Comparison of ENCODE assay signal across 8 cellular contexts in genomic region chr15:42207674-42208579, GRCh38. TPM values are rescaled to one million over a fixed set of nuclear protein-coding genes. Genes with fewer than 3 reads are reported as not detected.
DNase-seq lines count a peak whose midpoint lies in the region; ATAC-seq and TF ChIP-seq lines count a peak whose summit lies in the region.

Gene VPS39, minus strand, starts transcription at chr15:42208304. Its CDS starts 151 bp downstream, at chr15:42208153.

- peak within 1 kb of the TSS; percentile 98 to 99 for H3K4me3 Mint-ChIP-seq in CD14-positive monocyte
- H3K4me3 Mint-ChIP-seq in activated CD4-positive, alpha-beta memory T cell treated with anti-CD3 and anti-CD28 coated beads, Interleukin-2, amount 10 ng/mL, durations not matched to agents 7 days and 5 days = peak within 1 kb of the TSS; percentile 94

- no peaks in the 10 kb centered on the region for H3K9me3 ChIP-seq in right lobe of liver

- peak; percentile 38 for TF ChIP-seq POLR2A in right lobe of liver (IDR thresholded peaks at IDR 0.05)

- H3K9me3 Mint-ChIP-seq in CD14-positive monocyte = no peaks in the 10 kb centered on the region
- no peaks in the 10 kb centered on the region for H3K9me3 Mint-ChIP-seq in activated CD4-positive, alpha-beta memory T cell treated with anti-CD3 and anti-CD28 coated beads, Interleukin-2, amount 10 ng/mL, durations not matched to agents 7 days and 5 days

- ATAC-seq in GM19395 (IDR thresholded peaks at IDR 0.05; ENCODE audit: unreplicated experiment) (peak; percentile 97), HG03571 (IDR thresholded peaks at IDR 0.05; ENCODE audit: unreplicated experiment) (peak; percentile 95), right lobe of liver (peak; percentile 98 to 99 (median 98))

- H3K27me3 ChIP-seq in right lobe of liver = no peaks in the 10 kb centered on the region

- H3K36me3 Mint-ChIP-seq in CD14-positive monocyte = peaks cover 31 to 37% of the 10 kb centered on the region in 2 donors
- peaks cover 27% of the 10 kb centered on the region for H3K36me3 Mint-ChIP-seq in activated CD4-positive, alpha-beta memory T cell treated with anti-CD3 and anti-CD28 coated beads, Interleukin-2, amount 10 ng/mL, durations not matched to agents 7 days and 5 days (ENCODE audit: low read depth)

- TF ChIP-seq CTCF in CD14-positive monocyte (IDR thresholded peaks at IDR 0.05) (no peak), right lobe of liver (IDR thresholded peaks at IDR 0.05) (no peak)

- peaks cover 26% of the 10 kb centered on the region for H3K4me1 Mint-ChIP-seq in CD14-positive monocyte
- peaks cover 27% of the 10 kb centered on the region for H3K4me1 Mint-ChIP-seq in activated CD4-positive, alpha-beta memory T cell treated with anti-CD3 and anti-CD28 coated beads, Interleukin-2, amount 10 ng/mL, durations not matched to agents 7 days and 5 days

- 6% methylated on average over 19 of the region's 45 CpGs for WGBS in right lobe of liver (ENCODE audit: insufficient coverage, low coverage, low lambda C conversion rate, missing lambda C conversion rate)

- DNase-seq in CD14-positive monocyte (ENCODE audit: low spot score) (peak; percentile 85), NCI-H82 (lab: John Stamatoyannopoulos, UW) (peak; percentile 95), ecto neural progenitor cell (ENCODE audit: low spot score) (peak; percentile 85), right lobe of liver (peak; percentile 79 to 81 (median 80))
- DNase-seq in activated CD4-positive, alpha-beta memory T cell treated with anti-CD3 and anti-CD28 coated beads, Interleukin-2, amount 10 ng/mL, durations not matched to agents 7 days and 5 days = peak; percentile 86
- peak; percentile 87 for DNase-seq in stimulated activated CD4-positive, alpha-beta T cell treated with anti-CD3 and anti-CD28 coated beads, Interleukin-4, amount 100 ng/mL, for 24 hours

- H3K27me3 Mint-ChIP-seq in CD14-positive monocyte (ENCODE audit: low read depth in 3 of 3) = no peaks in the 10 kb centered on the region
- H3K27me3 Mint-ChIP-seq in activated CD4-positive, alpha-beta memory T cell treated with anti-CD3 and anti-CD28 coated beads, Interleukin-2, amount 10 ng/mL, durations not matched to agents 7 days and 5 days = no peaks in the 10 kb centered on the region

- H3K27ac ChIP-seq in right lobe of liver = peak within 1 kb of the TSS in 2 of 3 donors; percentile 62 to 69

- POLR2A ChIA-PET in activated CD4-positive, alpha-beta memory T cell treated with anti-CD3 and anti-CD28 coated beads, Interleukin-2, amount 10 ng/mL, durations not matched to agents 7 days and 5 days (lab: Charles Lee) = interaction anchor here (0.6 to 3.2 kb wide), 16 partner anchors 9 to 434 kb away, joined by 3 to 35 read pairs (median 4); partner anchors contain the start of genes EHD4, GANC, MAPKBP1 and TMEM87A

- intact Hi-C loops in CD14-positive monocyte (cut with micrococcal nuclease) = loop anchor here in 1 of 2 donors (2.0 kb wide), 1 partner anchor 25 kb away; no protein-coding TSS in a partner anchor
- intact Hi-C loops in right lobe of liver (cut with DNase I) = no loop called here

- CTCF ChIA-PET in activated CD4-positive, alpha-beta memory T cell treated with anti-CD3 and anti-CD28 coated beads, Interleukin-2, amount 10 ng/mL, durations not matched to agents 7 days and 5 days (lab: Charles Lee) = no interaction called here

- H3K4me1 ChIP-seq in right lobe of liver = peaks cover 0 to 10% (median 4%) of the 10 kb centered on the region in 4 donors

- peaks cover 0 to 26% (median 5%) of the 10 kb centered on the region in 4 donors for H3K36me3 ChIP-seq in right lobe of liver

- peak within 1 kb of the TSS; percentile 91 to 98 (median 96) for H3K27ac Mint-ChIP-seq in CD14-positive monocyte
- H3K27ac Mint-ChIP-seq in activated CD4-positive, alpha-beta memory T cell treated with anti-CD3 and anti-CD28 coated beads, Interleukin-2, amount 10 ng/mL, durations not matched to agents 7 days and 5 days = peak within 1 kb of the TSS; percentile 84

- H3K4me3 ChIP-seq in right lobe of liver = peak within 1 kb of the TSS; percentile 78 to 83 (median 82)

RNA-seq across cellular contexts. Expression of gene VPS39, which starts in this region (rescaled TPM):
- 10 to 100 TPM; 16.8 to 25.8 TPM for polyA plus RNA-seq in CD14-positive monocyte
- total RNA-seq in activated CD4-positive, alpha-beta memory T cell treated with anti-CD3 and anti-CD28 coated beads, Interleukin-2, amount 10 ng/mL, durations not matched to agents 7 days and 5 days = 10 to 100 TPM; 76.8 to 82.3 TPM
- 10 to 100 TPM; 16.6 to 32.7 (median 23.2) TPM for total RNA-seq in right lobe of liver

Comparison
In these comparisons a context has a peak if more than half of its experiments do, and no peak if none do; other contexts are left out.
1. Peak in every context shown above with its lines: DNase-seq, ATAC-seq, H3K4me3 ChIP-seq and H3K27ac ChIP-seq.